10 cellular contexts compared by ENCODE assay signal in the genomic region with DNA sequence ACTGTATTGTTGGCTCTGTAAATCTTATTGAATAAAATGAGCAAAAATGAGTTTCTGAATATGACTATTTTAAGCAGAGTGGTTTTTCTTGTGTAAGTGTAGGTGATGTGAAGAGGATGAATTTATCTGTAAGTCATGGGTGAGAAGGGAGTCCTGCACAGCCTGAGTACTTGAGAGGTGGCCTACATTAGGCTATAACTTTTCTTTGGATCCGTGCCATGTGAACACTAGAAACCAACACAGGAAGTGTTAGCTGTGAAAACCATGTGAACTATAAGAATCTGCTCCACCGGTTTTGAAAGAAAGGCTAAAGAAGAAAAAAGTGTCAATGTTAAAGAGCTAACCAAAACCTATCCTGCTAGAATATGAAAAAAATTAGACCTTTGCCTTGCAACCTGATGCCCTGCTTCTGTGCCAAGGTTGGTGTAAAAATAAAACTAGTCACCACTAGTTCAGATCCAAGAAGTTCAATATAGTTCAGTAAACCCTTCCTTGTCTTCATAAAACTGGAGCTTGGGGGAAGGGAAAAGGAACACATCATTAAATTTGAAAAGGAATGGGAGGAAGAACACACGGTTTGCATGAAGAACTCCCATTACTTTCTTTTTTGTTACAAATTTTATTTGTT. TPM values are rescaled to one million over a fixed set of nuclear protein-coding genes. Genes with fewer than 3 reads are reported as not detected.
A peak's percentile ranks its signal among the peaks of the same experiment; 100 is the strongest.
DNase-seq lines count a peak whose midpoint lies in the region; ATAC-seq and TF ChIP-seq lines count a peak whose summit lies in the region.
"Had no signal": no experiment of that assay in that cellular context is flagged by ENCODE, and none has a peak within 500 bp of the region (broad histone marks: within the 10 kb centered on the region; RNA-seq: fewer than 3 reads in every experiment).

No MANE protein-coding gene starts in this region.

- H3K36me3 ChIP-seq in HEK293 (ENCODE audit: control insufficient read depth in 2 of 2, insufficient read depth in 1 of 2, low read length in 2 of 2): no peaks in the 10 kb centered on the region
- H3K36me3 ChIP-seq: tibial nerve had no signal

- H3K27ac Mint-ChIP-seq in T-helper 17 cell (peak overlapping the region; percentile 66), mesothelial cell of epicardium (peak overlapping the region; percentile 7), progenitor cell of endocrine pancreas (no peak overlapping the region)
- H3K27ac Mint-ChIP-seq: activated naive CD4-positive, alpha-beta T cell treated with anti-CD3 and anti-CD28 coated beads, Interleukin-2, amount 50 U/mL, for 24 hours had no signal

- peak overlapping the region; percentile 19; the same call in 1 of the 2 replicates for H3K27ac ChIP-seq in HEK293 (ENCODE audit: extremely low read depth, low read depth, low read length)
- no peak overlapping the region for H3K27ac ChIP-seq in caudate nucleus (ENCODE audit: low read depth, low read length)
- H3K27ac ChIP-seq: tibial nerve had no signal

- peaks cover 6% of the 10 kb centered on the region for H3K9me3 Mint-ChIP-seq in mesothelial cell of epicardium
- peaks cover 6% of the 10 kb centered on the region for H3K9me3 Mint-ChIP-seq in progenitor cell of endocrine pancreas (ENCODE audit: low read depth)
- H3K9me3 Mint-ChIP-seq: activated naive CD4-positive, alpha-beta T cell treated with anti-CD3 and anti-CD28 coated beads, Interleukin-2, amount 50 U/mL, for 24 hours had no signal

- H3K9me3 ChIP-seq in HEK293 (ENCODE audit: control insufficient read depth, insufficient read depth, low read depth, low read length) (no peaks in the 10 kb centered on the region), T-helper 17 cell (ENCODE audit: control insufficient read depth, low read length, poor library complexity, severe bottlenecking) (no peaks in the 10 kb centered on the region)
- H3K9me3 ChIP-seq: tibial nerve had no signal

- ATAC-seq in T-helper 17 cell: peak; percentile 84

- H3K4me1 Mint-ChIP-seq in T-helper 17 cell (peaks cover 57% of the 10 kb centered on the region), mesothelial cell of epicardium (peaks cover 63% of the 10 kb centered on the region), progenitor cell of endocrine pancreas (ENCODE audit: low read depth) (no peaks in the 10 kb centered on the region)

- H3K4me1 ChIP-seq in HEK293 (ENCODE audit: control insufficient read depth, insufficient read depth, low read length): peaks cover 27% of the 10 kb centered on the region

- H3K4me3 ChIP-seq in GM12865 (ENCODE audit: low read depth, low read length) (no peak overlapping the region), HEK293 (ENCODE audit: low read depth, low read length) (no peak overlapping the region)
- H3K4me3 ChIP-seq: skin epidermis, tibial nerve had no signal

- peak; percentile 59 for DNase-seq in GM12865 (ENCODE audit: low read depth)
- DNase-seq in T-helper 17 cell: no peak
- DNase-seq in mesothelial cell of epicardium (ENCODE audit: low spot score in 2 of 2, unreplicated experiment in 2 of 2): no peak
- DNase-seq in NCI-H1694 treated with DMSO at 0.1 percent for 48 hours (lab: John Stamatoyannopoulos, UW): no peak
- no peak for DNase-seq in progenitor cell of endocrine pancreas (ENCODE audit: low spot score, unreplicated experiment)
- no peak for DNase-seq in caudate nucleus (lab: John Stamatoyannopoulos, UW)

- POLR2A ChIA-PET in HEK293 (lab: Yijun Ruan, JAX): no interaction called here

- H3K27me3 Mint-ChIP-seq in T-helper 17 cell (no peaks in the 10 kb centered on the region), mesothelial cell of epicardium (ENCODE audit: low read depth) (no peaks in the 10 kb centered on the region), progenitor cell of endocrine pancreas (no peaks in the 10 kb centered on the region)

- H3K36me3 Mint-ChIP-seq in T-helper 17 cell (ENCODE audit: low read depth): no peaks in the 10 kb centered on the region
- peaks cover 6% of the 10 kb centered on the region for H3K36me3 Mint-ChIP-seq in mesothelial cell of epicardium
- H3K36me3 Mint-ChIP-seq in progenitor cell of endocrine pancreas (ENCODE audit: insufficient read depth): peaks cover 5% of the 10 kb centered on the region
- H3K36me3 Mint-ChIP-seq: activated naive CD4-positive, alpha-beta T cell treated with anti-CD3 and anti-CD28 coated beads, Interleukin-2, amount 50 U/mL, for 24 hours had no signal

- TF ChIP-seq CTCF in GM12865 (IDR thresholded peaks at IDR 0.05; ENCODE audit: insufficient read depth, low read depth, low read length, missing control alignments): no peak
- no peak for TF ChIP-seq CTCF in HEK293 (tag by site-specific recombination; IDR thresholded peaks at IDR 0.05)
- TF ChIP-seq CTCF in mesothelial cell of epicardium (IDR thresholded peaks at IDR 0.05; ENCODE audit: unreplicated experiment): no peak
- no peak for TF ChIP-seq CTCF in progenitor cell of endocrine pancreas (IDR thresholded peaks at IDR 0.05; ENCODE audit: unreplicated experiment)

- H3K4me3 Mint-ChIP-seq in T-helper 17 cell (no peak overlapping the region), mesothelial cell of epicardium (no peak overlapping the region), progenitor cell of endocrine pancreas (ENCODE audit: low read depth) (no peak overlapping the region)

- CTCF ChIA-PET in HEK293 (lab: Yijun Ruan, JAX): interaction anchor here (0.7 kb wide), 1 partner anchor 20 kb away, joined by 3 read pairs; no protein-coding TSS in a partner anchor

TF ChIP-seq in HEK293, 187 proteins besides CTCF, POLR2A, EP300 and RAD21:
- TF ChIP-seq GLI2 (tag by site-specific recombination; IDR thresholded peaks at IDR 0.05; ENCODE audit: borderline replicate concordance, low read depth): no peak
- TF ChIP-seq, protein P1, sequence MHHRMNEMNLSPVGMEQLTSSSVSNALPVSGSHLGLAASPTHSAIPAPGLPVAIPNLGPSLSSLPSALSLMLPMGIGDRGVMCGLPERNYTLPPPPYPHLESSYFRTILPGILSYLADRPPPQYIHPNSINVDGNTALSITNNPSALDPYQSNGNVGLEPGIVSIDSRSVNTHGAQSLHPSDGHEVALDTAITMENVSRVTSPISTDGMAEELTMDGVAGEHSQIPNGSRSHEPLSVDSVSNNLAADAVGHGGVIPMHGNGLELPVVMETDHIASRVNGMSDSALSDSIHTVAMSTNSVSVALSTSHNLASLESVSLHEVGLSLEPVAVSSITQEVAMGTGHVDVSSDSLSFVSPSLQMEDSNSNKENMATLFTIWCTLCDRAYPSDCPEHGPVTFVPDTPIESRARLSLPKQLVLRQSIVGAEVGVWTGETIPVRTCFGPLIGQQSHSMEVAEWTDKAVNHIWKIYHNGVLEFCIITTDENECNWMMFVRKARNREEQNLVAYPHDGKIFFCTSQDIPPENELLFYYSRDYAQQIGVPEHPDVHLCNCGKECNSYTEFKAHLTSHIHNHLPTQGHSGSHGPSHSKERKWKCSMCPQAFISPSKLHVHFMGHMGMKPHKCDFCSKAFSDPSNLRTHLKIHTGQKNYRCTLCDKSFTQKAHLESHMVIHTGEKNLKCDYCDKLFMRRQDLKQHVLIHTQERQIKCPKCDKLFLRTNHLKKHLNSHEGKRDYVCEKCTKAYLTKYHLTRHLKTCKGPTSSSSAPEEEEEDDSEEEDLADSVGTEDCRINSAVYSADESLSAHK (tag by site-specific recombination; IDR thresholded peaks at IDR 0.05): peak; percentile 62

RNA-seq across cellular contexts. Expression of a gene that starts 21.3 kb away (rescaled TPM):
- total RNA-seq in T-helper 17 cell: 10 to 100 TPM; 19.1 to 23.1 TPM
- 35.4 to 41.5 TPM (median 35.4 TPM) in 3 replicates for total RNA-seq in mesothelial cell of epicardium
- 16.2 and 18.0 TPM in 2 replicates for total RNA-seq in progenitor cell of endocrine pancreas
